In genomic region chr17:7311110-7311698, GRCh38 we compare ENCODE assay signal across 13 cellular contexts. TPM values are rescaled to one million over a fixed set of nuclear protein-coding genes. Genes with fewer than 3 reads are reported as not detected.
DNase-seq lines count a peak whose midpoint lies in the region; ATAC-seq, FAIRE-seq and TF ChIP-seq lines count a peak whose summit lies in the region.
"Had no signal": no experiment of that assay in that cellular context is flagged by ENCODE, and none has a peak within 500 bp of the region (broad histone marks: within the 10 kb centered on the region; RNA-seq: fewer than 3 reads in every experiment).

No MANE protein-coding gene starts in this region.

- BruUV-seq in GM12878 (replicated peaks; lab: Mats Ljungman, UMichigan): TSS peak; percentile 64

- H3K4me1 Mint-ChIP-seq in T-helper 2 cell treated with Interferon-gamma antibody and Interleukin-4, amounts not matched to agents 5 μg/mL and 100 μg/mL, for 36 hours (ENCODE audit: low read depth): peaks cover 49% of the 10 kb centered on the region
- peaks cover 26 to 46% (median 27%) of the 10 kb centered on the region in 3 donors for H3K4me1 Mint-ChIP-seq in IgD-negative memory B cell

- H3K4me2 ChIP-seq in GM12878 (ENCODE audit: control insufficient read depth, insufficient read depth) (peak overlapping the region; percentile 93), osteoblast (ENCODE audit: insufficient read depth, low read length) (no peak overlapping the region)

- H2AFZ ChIP-seq in GM12878 (ENCODE audit: control insufficient read depth, low read depth, low read length) (no peak overlapping the region), osteoblast (ENCODE audit: low read length) (no peak overlapping the region)

- H3K4me3 ChIP-seq in GM12878 (peak overlapping the region; percentile 99; the same call in 1 of the 2 replicates), osteoblast (ENCODE audit: insufficient read depth, low read length) (no peak overlapping the region), adrenal gland (no peak overlapping the region)
- H3K4me3 ChIP-seq: lung, testis had no signal

- RAD21 ChIA-PET in GM12878 (lab: Charles Lee; ENCODE audit: unreplicated experiment): no interaction called here

- peaks cover 59% of the 10 kb centered on the region for H3K79me2 ChIP-seq in GM12878 (ENCODE audit: control insufficient read depth, insufficient read depth, low read length)
- peaks cover 70% of the 10 kb centered on the region for H3K79me2 ChIP-seq in osteoblast (ENCODE audit: insufficient read depth, low read length)

- peak overlapping the region; percentile 88 for H3K4me3 Mint-ChIP-seq in T-helper 2 cell treated with Interferon-gamma antibody and Interleukin-4, amounts not matched to agents 5 μg/mL and 100 μg/mL, for 36 hours
- H3K4me3 Mint-ChIP-seq in IgD-negative memory B cell: peak overlapping the region in 2 of 4 donors; percentile 75 to 91

- FAIRE-seq in GM12878 (lab: Jason Lieb, UNC): no peak

- peaks cover 25 to 35% of the 10 kb centered on the region in 2 experiments for H3K36me3 ChIP-seq in GM12878 (ENCODE audit: control insufficient read depth in 2 of 2, insufficient read depth in 2 of 2, low read length in 1 of 2)
- H3K36me3 ChIP-seq in osteoblast (ENCODE audit: insufficient read depth, low read length): peaks cover 49% of the 10 kb centered on the region
- peaks cover 0 to 47% of the 10 kb centered on the region in 2 donors for H3K36me3 ChIP-seq in adrenal gland (replicated peaks in 1 of 2)

- intact Hi-C loops in GM12878 (cut with micrococcal nuclease; ENCODE audit: unreplicated experiment): no loop called here
- intact Hi-C loops in adrenal gland (cut with DNase I): no loop called here

- peaks cover 3% of the 10 kb centered on the region for H3K27me3 Mint-ChIP-seq in T-helper 2 cell treated with Interferon-gamma antibody and Interleukin-4, amounts not matched to agents 5 μg/mL and 100 μg/mL, for 36 hours (ENCODE audit: low read depth)
- peaks cover 2% of the 10 kb centered on the region for H3K27me3 Mint-ChIP-seq in IgD-negative memory B cell

- SMC1A ChIA-PET in GM12878 (lab: Charles Lee; ENCODE audit: uncharacterized antibody, unreplicated experiment): no interaction called here

- CTCF ChIA-PET in GM12878 (lab: Yijun Ruan, JAX): interaction anchor here (0.9 to 2.1 kb wide), 3 partner anchors 9 to 25 kb away, joined by 3 to 6 read pairs (median 3); partner anchors contain the start of gene ACAP1

- H3K4me1 ChIP-seq in GM12878 (ENCODE audit: control insufficient read depth, insufficient read depth, low read length): peaks cover 24% of the 10 kb centered on the region
- H3K4me1 ChIP-seq in osteoblast (ENCODE audit: insufficient read depth, low read length): peaks cover 40% of the 10 kb centered on the region
- H3K4me1 ChIP-seq in adrenal gland (replicated peaks in 1 of 2): peaks cover 32 to 63% of the 10 kb centered on the region in 2 donors

- H4K20me1 ChIP-seq in GM12878 (ENCODE audit: control insufficient read depth, insufficient read depth): peaks cover 21% of the 10 kb centered on the region
- H4K20me1 ChIP-seq in osteoblast (ENCODE audit: insufficient read depth, low read length): peaks cover 62% of the 10 kb centered on the region

- no peak for TF ChIP-seq RAD21 in GM12878 (IDR thresholded peaks at IDR 0.05; ENCODE audit: insufficient read depth, low read depth, low read length)

- H3K9me3 ChIP-seq in GM12878 (replicated peaks; ENCODE audit: control insufficient read depth, insufficient read depth, low read length) (no peaks in the 10 kb centered on the region), osteoblast (ENCODE audit: low read depth, low read length) (no peaks in the 10 kb centered on the region), adrenal gland (replicated peaks in 1 of 3) (no peaks in the 10 kb centered on the region)
- H3K9me3 ChIP-seq: testis had no signal

- peak overlapping the region; percentile 95 for H3K27ac Mint-ChIP-seq in T-helper 2 cell treated with Interferon-gamma antibody and Interleukin-4, amounts not matched to agents 5 μg/mL and 100 μg/mL, for 36 hours
- peak overlapping the region in 2 of 3 donors; percentile 59 to 95 for H3K27ac Mint-ChIP-seq in IgD-negative memory B cell

- ATAC-seq in GM12878 (no peak), GM18873 (IDR thresholded peaks at IDR 0.05; ENCODE audit: low FRiP score, unreplicated experiment) (no peak)

- H3K27ac ChIP-seq in GM12878 (ENCODE audit: control insufficient read depth, insufficient read depth) (no peak overlapping the region), osteoblast (ENCODE audit: low read depth, low read length) (no peak overlapping the region), adrenal gland (peak overlapping the region in 1 of 5 donors; percentile 31)
- H3K27ac ChIP-seq: testis had no signal

- TF ChIP-seq POLR2A in GM12878 (IDR thresholded peaks at IDR 0.05; ENCODE audit: low read depth, low read length) (no peak; the same call in 1 of the 2 replicates), adrenal gland (IDR thresholded peaks at IDR 0.05) (no peak)

- POLR2A ChIA-PET in GM12878 (lab: Charles Lee): interaction anchor here (1.5 to 2.6 kb wide), 3 partner anchors 15 to 26 kb away, joined by 3 to 13 read pairs (median 8); partner anchors contain the start of gene ACAP1

- H3K27me3 ChIP-seq in GM12878 (replicated peaks in 1 of 2; ENCODE audit: control insufficient read depth in 2 of 2, insufficient read depth in 2 of 2, low read length in 1 of 2) (no peaks in the 10 kb centered on the region), osteoblast (ENCODE audit: insufficient read depth, low read length) (no peaks in the 10 kb centered on the region), adrenal gland (no peaks in the 10 kb centered on the region)
- H3K27me3 ChIP-seq: testis had no signal

- no peak overlapping the region; the same call in 1 of the 2 replicates for H3K9ac ChIP-seq in GM12878 (ENCODE audit: control insufficient read depth, insufficient read depth, low read length)

- peaks cover 62% of the 10 kb centered on the region for H3K36me3 Mint-ChIP-seq in T-helper 2 cell treated with Interferon-gamma antibody and Interleukin-4, amounts not matched to agents 5 μg/mL and 100 μg/mL, for 36 hours (ENCODE audit: low read depth)
- H3K36me3 Mint-ChIP-seq in IgD-negative memory B cell: peaks cover 6% of the 10 kb centered on the region

- TF ChIP-seq CTCF in GM12878 (IDR thresholded peaks at IDR 0.05 in 2 of 3, conservative IDR thresholded peaks at IDR 0.05 in 1 of 3; ENCODE audit: control insufficient read depth in 2 of 3, extremely low read depth in 1 of 3, insufficient read depth in 1 of 3, low read depth in 3 of 3, low read length in 3 of 3) (no peak), osteoblast (IDR thresholded peaks at IDR 0.05; ENCODE audit: extremely low read depth, low read depth, low read length) (no peak), adrenal gland (IDR thresholded peaks at IDR 0.05) (no peak)

- H3K9me3 Mint-ChIP-seq in T-helper 2 cell treated with Interferon-gamma antibody and Interleukin-4, amounts not matched to agents 5 μg/mL and 100 μg/mL, for 36 hours: no peaks in the 10 kb centered on the region
- no peaks in the 10 kb centered on the region for H3K9me3 Mint-ChIP-seq in IgD-negative memory B cell

- TF ChIP-seq EP300 in GM12878 (IDR thresholded peaks at IDR 0.05; ENCODE audit: borderline replicate concordance in 1 of 2, control insufficient read depth in 1 of 2, low read depth in 2 of 2, low read length in 2 of 2): no peak

- in situ Hi-C loops in GM12878 (cut with MboI): no loop called here

- DNase-seq in T-helper 2 cell treated with Interferon-gamma antibody and Interleukin-4, amounts not matched to agents 5 μg/mL and 100 μg/mL, for 36 hours (ENCODE audit: low spot score): no peak
- DNase-seq in T-helper 2 cell (no peak), GM12878 (ENCODE audit: low read depth, low spot score) (no peak), osteoblast (ENCODE audit: insufficient read length, low spot score, missing footprints) (peak; percentile 72), adrenal gland (no peak), NCI-H2029 (lab: John Stamatoyannopoulos, UW) (no peak)
- DNase-seq: ACHN, EL, NCI-H187 treated with DMSO at 0.1 percent for 48 hours, testis had no signal

- WGBS in GM12878 (ENCODE audit: insufficient coverage, insufficient replicate concordance, low lambda C conversion rate, missing lambda C conversion rate): 73% methylated on average over 7 of the region's 7 CpGs
- 49 to 60% (median 57%) methylated on average over 7 of the region's 7 CpGs for WGBS in adrenal gland, 4 donors

RNA-seq across cellular contexts. Expression of gene EIF5A, which starts 3.8 kb away (rescaled TPM):
- polyA plus RNA-seq in IgD-negative memory B cell: 221 TPM
- total RNA-seq in GM12878 (2013; cell fraction: nucleolus; rRNA removed): 66.1 and 66.2 TPM in 2 replicates
- total RNA-seq in GM12878 (2014; rRNA removed): 764 and 846 TPM in 2 replicates
- 565 and 610 TPM in 2 replicates for total RNA-seq in GM12878 (2014; rRNA removed; fragmentation: Illumina TruSeq; extraction: Trizol)
- 1,049 and 1,070 TPM in 2 replicates for total RNA-seq in GM12878 (2021)
- polyA plus RNA-seq in GM12878 (2011; ENCODE audit: low read depth): 441 TPM
- 726 and 811 TPM in 2 replicates for polyA plus RNA-seq in GM12878 (2011; rRNA removed)
- 741 and 975 TPM in 2 replicates for polyA plus RNA-seq in GM12878 (2011; cell fraction: cytosol; rRNA removed)
- 506 and 552 TPM in 2 replicates for polyA plus RNA-seq in GM12878 (2011; cell fraction: nucleus; rRNA removed)
- polyA plus RNA-seq in GM12878 (2012): 514 and 661 TPM in 2 replicates
- polyA plus RNA-seq in GM12878 (2014; fragmentation: Illumina TruSeq; extraction: Trizol): 601 and 1,090 TPM in 2 replicates
- polyA plus RNA-seq in GM12878 (2014; fragmentation: Nextera tagmentation; extraction: Ambion mirVana): 10 to 100 TPM; 26.5 to 85.5 TPM
- 1,043 and 1,146 TPM in 2 replicates for polyA plus RNA-seq in GM12878 (2014; rRNA removed)
- polyA plus RNA-seq in GM12878 (2016; fragmentation: Nextera tagmentation; extraction: Ambion mirVana): 1,000 to 10,000 TPM; 1,758 to 1,792 TPM
- 893 and 1,007 TPM in 2 replicates for polyA minus RNA-seq in GM12878 (2011; rRNA and poly(A)+ RNA removed)
- polyA minus RNA-seq in GM12878 (2011; cell fraction: cytosol; rRNA and poly(A)+ RNA removed): 364 and 457 TPM in 2 replicates
- polyA minus RNA-seq in GM12878 (2011; cell fraction: nucleus; rRNA and poly(A)+ RNA removed): 139 and 221 TPM in 2 replicates
- total RNA-seq in osteoblast: 436 and 491 TPM in 2 replicates
- total RNA-seq in adrenal gland: 100 to 1,000 TPM; 110 to 666 (median 239) TPM
- polyA plus RNA-seq in adrenal gland: 100 to 1,000 TPM; 469 to 594 (median 589) TPM

RNA-seq across cellular contexts. Expression of gene GPS2, which starts 4.0 kb away (rescaled TPM):
- 128 TPM for polyA plus RNA-seq in IgD-negative memory B cell
- 25.1 and 29.8 TPM in 2 replicates for total RNA-seq in GM12878 (2013; cell fraction: nucleolus; rRNA removed)
- 42.4 and 58.2 TPM in 2 replicates for total RNA-seq in GM12878 (2014; rRNA removed)
- 32.2 and 35.8 TPM in 2 replicates for total RNA-seq in GM12878 (2014; rRNA removed; fragmentation: Illumina TruSeq; extraction: Trizol)
- total RNA-seq in GM12878 (2021): 44.2 and 50.7 TPM in 2 replicates
- 36.6 TPM for polyA plus RNA-seq in GM12878 (2011; ENCODE audit: low read depth)
- polyA plus RNA-seq in GM12878 (2011; rRNA removed): 10.1 and 10.2 TPM in 2 replicates
- polyA plus RNA-seq in GM12878 (2011; cell fraction: cytosol; rRNA removed): 24.7 and 25.9 TPM in 2 replicates
- polyA plus RNA-seq in GM12878 (2011; cell fraction: nucleus; rRNA removed): 132 and 133 TPM in 2 replicates
- polyA plus RNA-seq in GM12878 (2012): 35.8 and 45.2 TPM in 2 replicates
- 35.4 and 46.7 TPM in 2 replicates for polyA plus RNA-seq in GM12878 (2014; fragmentation: Illumina TruSeq; extraction: Trizol)
- 10 to 100 TPM; 18.4 to 26.0 TPM for polyA plus RNA-seq in GM12878 (2014; fragmentation: Nextera tagmentation; extraction: Ambion mirVana)
- 38.3 and 44.5 TPM in 2 replicates for polyA plus RNA-seq in GM12878 (2014; rRNA removed)
- 10 to 100 TPM; 91.6 to 96.4 TPM for polyA plus RNA-seq in GM12878 (2016; fragmentation: Nextera tagmentation; extraction: Ambion mirVana)
- 11.0 and 26.7 TPM in 2 replicates for polyA minus RNA-seq in GM12878 (2011; rRNA and poly(A)+ RNA removed)
- 7.5 and 11.1 TPM in 2 replicates for polyA minus RNA-seq in GM12878 (2011; cell fraction: cytosol; rRNA and poly(A)+ RNA removed)
- 24.3 and 29.8 TPM in 2 replicates for polyA minus RNA-seq in GM12878 (2011; cell fraction: nucleus; rRNA and poly(A)+ RNA removed)
- 46.9 and 48.1 TPM in 2 replicates for total RNA-seq in osteoblast
- total RNA-seq in adrenal gland: 100 to 1,000 TPM in 4 of 8 donors, 10 to 100 TPM in 4; 69.1 to 124 (median 101) TPM
- 100 to 1,000 TPM; 167 to 196 (median 191) TPM for polyA plus RNA-seq in adrenal gland

RNA-seq across cellular contexts. Expression of gene YBX2, which starts 16.8 kb away (rescaled TPM):
- polyA plus RNA-seq in IgD-negative memory B cell (not detected), GM12878 (2011; rRNA removed) (not detected in 2 replicates), GM12878 (2014; fragmentation: Illumina TruSeq; extraction: Trizol) (not detected in 2 replicates), GM12878 (2014; fragmentation: Nextera tagmentation; extraction: Ambion mirVana) (not detected), GM12878 (2014; rRNA removed) (not detected in 2 replicates), GM12878 (2016; fragmentation: Nextera tagmentation; extraction: Ambion mirVana) (not detected), adrenal gland (1 to 10 TPM in 1 of 3 donors, under 1 TPM in 1, not detected in 1; 0.88 to 1.4 TPM)
- not detected in 2 replicates for total RNA-seq in GM12878 (2013; cell fraction: nucleolus; rRNA removed)
- total RNA-seq in GM12878 (2014; rRNA removed) (not detected in 2 replicates), GM12878 (2014; rRNA removed; fragmentation: Illumina TruSeq; extraction: Trizol) (not detected in 2 replicates), GM12878 (2021) (not detected in 2 replicates), osteoblast (under 0.01 TPM in 1 of 2 replicates, not detected in the other), adrenal gland (under 1 TPM in 3 of 8 donors, not detected in 5; 0.07 to 0.28 (median 0.11) TPM)
- polyA plus RNA-seq in GM12878 (2011; ENCODE audit: low read depth): not detected
- not detected in 2 replicates for polyA plus RNA-seq in GM12878 (2011; cell fraction: cytosol; rRNA removed)
- not detected in 2 replicates for polyA plus RNA-seq in GM12878 (2011; cell fraction: nucleus; rRNA removed)
- 0.08 TPM in 1 of 2 replicates, not detected in the other for polyA plus RNA-seq in GM12878 (2012)
- polyA minus RNA-seq in GM12878 (2011; rRNA and poly(A)+ RNA removed): not detected in 2 replicates
- polyA minus RNA-seq in GM12878 (2011; cell fraction: cytosol; rRNA and poly(A)+ RNA removed): not detected in 2 replicates
- not detected in 2 replicates for polyA minus RNA-seq in GM12878 (2011; cell fraction: nucleus; rRNA and poly(A)+ RNA removed)

RNA-seq across cellular contexts. Expression of gene NEURL4, which starts 17.9 kb away (rescaled TPM):
- 1.7 TPM for polyA plus RNA-seq in IgD-negative memory B cell
- total RNA-seq in GM12878 (2013; cell fraction: nucleolus; rRNA removed): 37.7 and 42.5 TPM in 2 replicates
- total RNA-seq in GM12878 (2014; rRNA removed): 12.5 and 16.0 TPM in 2 replicates
- total RNA-seq in GM12878 (2014; rRNA removed; fragmentation: Illumina TruSeq; extraction: Trizol): 8.2 and 8.7 TPM in 2 replicates
- 32.7 and 41.9 TPM in 2 replicates for total RNA-seq in GM12878 (2021)
- 8.0 TPM for polyA plus RNA-seq in GM12878 (2011; ENCODE audit: low read depth)
- polyA plus RNA-seq in GM12878 (2011; rRNA removed): 6.1 and 11.3 TPM in 2 replicates
- polyA plus RNA-seq in GM12878 (2011; cell fraction: cytosol; rRNA removed): 13.5 and 14.1 TPM in 2 replicates
- polyA plus RNA-seq in GM12878 (2011; cell fraction: nucleus; rRNA removed): 156 and 203 TPM in 2 replicates
- polyA plus RNA-seq in GM12878 (2012): 18.3 and 19.2 TPM in 2 replicates
- 9.1 and 14.2 TPM in 2 replicates for polyA plus RNA-seq in GM12878 (2014; fragmentation: Illumina TruSeq; extraction: Trizol)
- under 1 TPM; 0.03 to 0.26 TPM for polyA plus RNA-seq in GM12878 (2014; fragmentation: Nextera tagmentation; extraction: Ambion mirVana)
- 25.2 and 33.0 TPM in 2 replicates for polyA plus RNA-seq in GM12878 (2014; rRNA removed)
- polyA plus RNA-seq in GM12878 (2016; fragmentation: Nextera tagmentation; extraction: Ambion mirVana): 1 to 10 TPM; 2.9 to 3.6 TPM
- polyA minus RNA-seq in GM12878 (2011; rRNA and poly(A)+ RNA removed): 14.3 and 14.5 TPM in 2 replicates
- 5.2 and 10.1 TPM in 2 replicates for polyA minus RNA-seq in GM12878 (2011; cell fraction: cytosol; rRNA and poly(A)+ RNA removed)
- 39.9 and 57.1 TPM in 2 replicates for polyA minus RNA-seq in GM12878 (2011; cell fraction: nucleus; rRNA and poly(A)+ RNA removed)
- 14.7 and 18.8 TPM in 2 replicates for total RNA-seq in osteoblast
- 10 to 100 TPM; 10.4 to 46.9 (median 25.9) TPM for total RNA-seq in adrenal gland
- 100 to 1,000 TPM in 1 of 3 donors, 10 to 100 TPM in 1, 1 to 10 TPM in 1; 8.7 to 111 (median 45.5) TPM for polyA plus RNA-seq in adrenal gland

RNA-seq across cellular contexts. Expression of gene ACAP1, which starts 25.1 kb away (rescaled TPM):
- polyA plus RNA-seq in IgD-negative memory B cell (251 TPM), GM12878 (2011; rRNA removed) (64.6 and 95.4 TPM in 2 replicates), GM12878 (2014; fragmentation: Illumina TruSeq; extraction: Trizol) (32.7 and 72.6 TPM in 2 replicates), GM12878 (2014; fragmentation: Nextera tagmentation; extraction: Ambion mirVana) (10 to 100 TPM in 1 of 2 experiments, 1 to 10 TPM in 1; 5.7 to 25.2 TPM), GM12878 (2014; rRNA removed) (143 and 159 TPM in 2 replicates), GM12878 (2016; fragmentation: Nextera tagmentation; extraction: Ambion mirVana) (100 to 1,000 TPM; 148 TPM), adrenal gland (10 to 100 TPM in 2 of 3 donors, 1 to 10 TPM in 1; 2.1 to 54.1 (median 21.9) TPM)
- 152 and 161 TPM in 2 replicates for total RNA-seq in GM12878 (2013; cell fraction: nucleolus; rRNA removed)
- total RNA-seq in GM12878 (2014; rRNA removed) (120 and 140 TPM in 2 replicates), GM12878 (2014; rRNA removed; fragmentation: Illumina TruSeq; extraction: Trizol) (65.4 and 66.6 TPM in 2 replicates), GM12878 (2021) (245 and 257 TPM in 2 replicates), osteoblast (0.59 TPM in 1 of 2 replicates, not detected in the other), adrenal gland (10 to 100 TPM in 4 of 8 donors, 1 to 10 TPM in 4; 2.9 to 54.7 (median 10.8) TPM)
- 123 TPM for polyA plus RNA-seq in GM12878 (2011; ENCODE audit: low read depth)
- 94.0 and 108 TPM in 2 replicates for polyA plus RNA-seq in GM12878 (2011; cell fraction: cytosol; rRNA removed)
- 250 and 276 TPM in 2 replicates for polyA plus RNA-seq in GM12878 (2011; cell fraction: nucleus; rRNA removed)
- polyA plus RNA-seq in GM12878 (2012): 149 and 170 TPM in 2 replicates
- 48.6 and 107 TPM in 2 replicates for polyA minus RNA-seq in GM12878 (2011; rRNA and poly(A)+ RNA removed)
- polyA minus RNA-seq in GM12878 (2011; cell fraction: cytosol; rRNA and poly(A)+ RNA removed): 46.0 and 53.7 TPM in 2 replicates
- polyA minus RNA-seq in GM12878 (2011; cell fraction: nucleus; rRNA and poly(A)+ RNA removed): 50.3 and 70.3 TPM in 2 replicates
